23 cellular contexts compared by ENCODE assay signal in the genomic region with DNA sequence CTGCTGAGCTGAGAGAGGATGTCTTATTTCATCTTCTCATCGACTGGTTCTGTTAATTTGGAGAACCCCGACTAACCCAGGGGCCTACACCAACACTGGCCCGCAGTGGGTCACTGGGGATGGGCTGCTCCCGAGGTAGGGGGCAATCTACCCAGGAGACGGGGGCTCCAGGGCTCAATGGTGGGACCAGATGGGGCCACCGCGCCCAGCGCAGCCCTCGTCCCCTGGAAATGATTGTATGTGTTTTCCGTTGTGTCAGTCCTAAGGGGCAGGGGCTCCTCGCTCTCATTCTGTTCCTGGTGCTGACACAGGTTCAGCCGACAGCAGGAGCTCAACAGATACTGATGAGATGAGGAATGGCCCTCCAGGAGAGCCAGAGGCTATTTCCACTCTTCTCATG. TPM values are rescaled to one million over a fixed set of nuclear protein-coding genes. Genes with fewer than 3 reads are reported as not detected.
DNase-seq lines count a peak whose midpoint lies in the region; ATAC-seq and TF ChIP-seq lines count a peak whose summit lies in the region.
"Had no signal": no experiment of that assay in that cellular context is flagged by ENCODE, and none has a peak within 500 bp of the region (broad histone marks: within the 10 kb centered on the region; RNA-seq: fewer than 3 reads in every experiment).

No MANE protein-coding gene starts in this region.

- TF ChIP-seq CTCF in ascending aorta (IDR thresholded peaks at IDR 0.05) (no peak), Caco-2 (IDR thresholded peaks at IDR 0.05; ENCODE audit: insufficient read depth in 1 of 2, low read depth in 1 of 2, low read length in 1 of 2, severe bottlenecking in 1 of 2, unreplicated experiment in 1 of 2) (no peak)

- H3K36me3 ChIP-seq in H7 (replicated peaks; ENCODE audit: control insufficient read depth, insufficient read depth, low read length) (no peaks in the 10 kb centered on the region), ascending aorta (no peaks in the 10 kb centered on the region), muscle layer of colon (ENCODE audit: insufficient read depth, low read length) (peaks cover 5% of the 10 kb centered on the region), subcutaneous abdominal adipose tissue (ENCODE audit: control insufficient read depth in 5 of 5, insufficient read depth in 5 of 5, low read length in 5 of 5) (peaks cover 0 to 8% (median 5%) of the 10 kb centered on the region in 5 donors), Caco-2 (ENCODE audit: control insufficient read depth, insufficient read depth, low read length) (no peaks in the 10 kb centered on the region)
- H3K36me3 ChIP-seq: BLaER1 treated with 17β-estradiol and CSF1 and Interleukin-3, amounts not matched to agents 10 nM and 100 nM; ovary had no signal

- no peak overlapping the region for H3K27ac Mint-ChIP-seq in activated CD8-positive, alpha-beta memory T cell treated with anti-CD3 and anti-CD28 coated beads, Interleukin-2, amount 10 ng/mL, durations not matched to agents 7 days and 5 days
- H3K27ac Mint-ChIP-seq in Caco-2 (ENCODE audit: unreplicated experiment), result no peak overlapping the region
- H3K27ac Mint-ChIP-seq: activated T-cell treated with anti-CD3 and anti-CD28 coated beads, Interleukin-2, amount 50 U/mL, for 72 hours; dendritic cell treated with granulocyte-macrophage colony-stimulating factor and Interleukin-4, amounts not matched to agents 40 ng/mL and 50 ng/mL, for 4 days; natural killer cell had no signal

- H3K9me3 Mint-ChIP-seq in activated CD8-positive, alpha-beta memory T cell treated with anti-CD3 and anti-CD28 coated beads, Interleukin-2, amount 10 ng/mL, durations not matched to agents 7 days and 5 days (ENCODE audit: low read depth), result no peaks in the 10 kb centered on the region
- no peaks in the 10 kb centered on the region for H3K9me3 Mint-ChIP-seq in Caco-2 (ENCODE audit: unreplicated experiment)
- H3K9me3 Mint-ChIP-seq: activated naive CD4-positive, alpha-beta T cell treated with anti-CD3 and anti-CD28 coated beads, Interleukin-2, amount 10 ng/mL, durations not matched to agents 7 days and 5 days; activated T-cell treated with anti-CD3 and anti-CD28 coated beads, Interleukin-2, amount 50 U/mL, for 72 hours; dendritic cell treated with granulocyte-macrophage colony-stimulating factor and Interleukin-4, amounts not matched to agents 40 ng/mL and 50 ng/mL, for 4 days; natural killer cell had no signal

- intact Hi-C loops in ascending aorta (cut with DNase I), result loop anchor here (2.0 to 5.0 kb wide), 2 partner anchors 38 to 45 kb away; no protein-coding TSS in a partner anchor
- intact Hi-C loops in Caco-2 (cut with micrococcal nuclease; ENCODE audit: unreplicated experiment), result no loop called here

- H3K9me3 ChIP-seq in ascending aorta (no peaks in the 10 kb centered on the region), muscle layer of colon (ENCODE audit: low read length) (no peaks in the 10 kb centered on the region), subcutaneous abdominal adipose tissue (ENCODE audit: control insufficient read depth in 5 of 5, low read length in 5 of 5) (no peaks in the 10 kb centered on the region), Caco-2 (no peaks in the 10 kb centered on the region)
- H3K9me3 ChIP-seq: BLaER1 treated with 17β-estradiol and CSF1 and Interleukin-3, amounts not matched to agents 10 nM and 100 nM; ovary had no signal

- no peak for ATAC-seq in HG02840 (IDR thresholded peaks at IDR 0.05; ENCODE audit: low FRiP score, unreplicated experiment)
- ATAC-seq in activated CD8-positive, alpha-beta memory T cell treated with anti-CD3 and anti-CD28 coated beads, Interleukin-2, amount 10 ng/mL, durations not matched to agents 7 days and 5 days, result no peak
- ATAC-seq: activated T-cell treated with anti-CD3 and anti-CD28 coated beads, Interleukin-2, amount 50 U/mL, for 72 hours; left lobe of liver; natural killer cell had no signal

- BruUV-seq in Caco-2 (replicated peaks; lab: Mats Ljungman, UMichigan), result no TSS peak

- H3K27ac ChIP-seq in ascending aorta (peak overlapping the region; percentile 92 to 93), muscle layer of colon (ENCODE audit: low read depth, low read length) (peak overlapping the region; percentile 70), subcutaneous abdominal adipose tissue (ENCODE audit: low read depth, low read length) (peak overlapping the region; percentile 11)
- H3K27ac ChIP-seq: BLaER1 treated with 17β-estradiol and CSF1 and Interleukin-3, amounts not matched to agents 10 nM and 100 nM; ovary had no signal

- H3K27me3 ChIP-seq in H7 (ENCODE audit: control insufficient read depth, insufficient read depth, low read length), result no peaks in the 10 kb centered on the region
- no peaks in the 10 kb centered on the region for H3K27me3 ChIP-seq in ascending aorta
- no peaks in the 10 kb centered on the region for H3K27me3 ChIP-seq in muscle layer of colon (ENCODE audit: control insufficient read depth in 1 of 2, insufficient read depth in 2 of 2, low read length in 2 of 2)
- peaks cover 0 to 2% (median 0%) of the 10 kb centered on the region in 5 donors for H3K27me3 ChIP-seq in subcutaneous abdominal adipose tissue (ENCODE audit: control insufficient read depth in 5 of 5, insufficient read depth in 4 of 5, low read length in 5 of 5)
- H3K27me3 ChIP-seq in Caco-2 (replicated peaks; ENCODE audit: control insufficient read depth, insufficient read depth, low read length), result no peaks in the 10 kb centered on the region
- H3K27me3 ChIP-seq: BLaER1 treated with 17β-estradiol and CSF1 and Interleukin-3, amounts not matched to agents 10 nM and 100 nM; ovary had no signal

- H3K4me3 Mint-ChIP-seq in activated CD8-positive, alpha-beta memory T cell treated with anti-CD3 and anti-CD28 coated beads, Interleukin-2, amount 10 ng/mL, durations not matched to agents 7 days and 5 days, result no peak overlapping the region
- H3K4me3 Mint-ChIP-seq in Caco-2 (ENCODE audit: unreplicated experiment), result no peak overlapping the region
- H3K4me3 Mint-ChIP-seq: activated naive CD4-positive, alpha-beta T cell treated with anti-CD3 and anti-CD28 coated beads, Interleukin-2, amount 10 ng/mL, durations not matched to agents 7 days and 5 days; activated T-cell treated with anti-CD3 and anti-CD28 coated beads, Interleukin-2, amount 50 U/mL, for 72 hours; dendritic cell treated with granulocyte-macrophage colony-stimulating factor and Interleukin-4, amounts not matched to agents 40 ng/mL and 50 ng/mL, for 4 days; natural killer cell had no signal

- no peaks in the 10 kb centered on the region for H3K27me3 Mint-ChIP-seq in activated CD8-positive, alpha-beta memory T cell treated with anti-CD3 and anti-CD28 coated beads, Interleukin-2, amount 10 ng/mL, durations not matched to agents 7 days and 5 days
- H3K27me3 Mint-ChIP-seq in Caco-2 (ENCODE audit: insufficient read depth, unreplicated experiment), result no peaks in the 10 kb centered on the region
- H3K27me3 Mint-ChIP-seq: activated naive CD4-positive, alpha-beta T cell treated with anti-CD3 and anti-CD28 coated beads, Interleukin-2, amount 10 ng/mL, durations not matched to agents 7 days and 5 days had no signal

- H3K4me1 ChIP-seq in ascending aorta (peaks cover 17 to 44% of the 10 kb centered on the region in 2 donors), muscle layer of colon (ENCODE audit: insufficient read depth, low read length) (peaks cover 43% of the 10 kb centered on the region), subcutaneous abdominal adipose tissue (ENCODE audit: control insufficient read depth in 5 of 5, insufficient read depth in 5 of 5, low read length in 5 of 5) (peaks cover 2 to 34% (median 28%) of the 10 kb centered on the region in 5 donors), Caco-2 (peaks cover 23% of the 10 kb centered on the region)

- no peaks in the 10 kb centered on the region for H3K4me1 Mint-ChIP-seq in activated CD8-positive, alpha-beta memory T cell treated with anti-CD3 and anti-CD28 coated beads, Interleukin-2, amount 10 ng/mL, durations not matched to agents 7 days and 5 days
- H3K4me1 Mint-ChIP-seq in Caco-2 (ENCODE audit: low read depth, unreplicated experiment), result peaks cover 6% of the 10 kb centered on the region
- H3K4me1 Mint-ChIP-seq: activated naive CD4-positive, alpha-beta T cell treated with anti-CD3 and anti-CD28 coated beads, Interleukin-2, amount 10 ng/mL, durations not matched to agents 7 days and 5 days; natural killer cell had no signal

- POLR2A ChIA-PET in Caco-2 (lab: Charles Lee), result no interaction called here

- peak; percentile 40 for DNase-seq in H7
- no peak for DNase-seq in ascending aorta (ENCODE audit: low spot score in 2 of 2)
- DNase-seq in DMS153 (lab: John Stamatoyannopoulos, UW), result no peak
- no peak for DNase-seq in activated CD8-positive, alpha-beta memory T cell treated with anti-CD3 and anti-CD28 coated beads, Interleukin-2, amount 10 ng/mL, durations not matched to agents 7 days and 5 days
- no peak for DNase-seq in Caco-2
- DNase-seq: activated CD4-positive, alpha-beta T cell treated with anti-CD3 and anti-CD28 coated beads for 48 hours; activated naive CD4-positive, alpha-beta T cell treated with anti-CD3 and anti-CD28 coated beads, Interleukin-2, amount 10 ng/mL, durations not matched to agents 7 days and 5 days; activated T-cell treated with anti-CD3 and anti-CD28 coated beads, Interleukin-2, amount 50 U/mL, for 72 hours; EL; head of caudate nucleus; natural killer cell; NCI-H1092 treated with DMSO at 0.1 percent for 48 hours; NCI-H1930; NCI-H2227 treated with DMSO at 0.1 percent for 48 hours; ovary; RPMI8226 had no signal

- H3K4me3 ChIP-seq in H7 (ENCODE audit: insufficient read depth, low read depth, low read length) (no peak overlapping the region), ascending aorta (no peak overlapping the region), muscle layer of colon (ENCODE audit: low read depth in 1 of 2, low read length in 2 of 2) (no peak overlapping the region), subcutaneous abdominal adipose tissue (ENCODE audit: low read depth in 1 of 5, low read length in 5 of 5) (no peak overlapping the region), Caco-2 (ENCODE audit: low read depth, low read length) (no peak overlapping the region)
- H3K4me3 ChIP-seq: BLaER1 treated with 17β-estradiol and CSF1 and Interleukin-3, amounts not matched to agents 10 nM and 100 nM; ovary had no signal

- H3K9ac ChIP-seq in muscle layer of colon (ENCODE audit: low read length) (peak overlapping the region; percentile 22), subcutaneous abdominal adipose tissue (ENCODE audit: low read length in 5 of 5) (no peak overlapping the region)
- H3K9ac ChIP-seq: BLaER1 treated with 17β-estradiol and CSF1 and Interleukin-3, amounts not matched to agents 10 nM and 100 nM had no signal

- no peaks in the 10 kb centered on the region for H3K36me3 Mint-ChIP-seq in activated CD8-positive, alpha-beta memory T cell treated with anti-CD3 and anti-CD28 coated beads, Interleukin-2, amount 10 ng/mL, durations not matched to agents 7 days and 5 days
- no peaks in the 10 kb centered on the region for H3K36me3 Mint-ChIP-seq in Caco-2 (ENCODE audit: insufficient read depth, unreplicated experiment)
- H3K36me3 Mint-ChIP-seq: activated naive CD4-positive, alpha-beta T cell treated with anti-CD3 and anti-CD28 coated beads, Interleukin-2, amount 10 ng/mL, durations not matched to agents 7 days and 5 days; natural killer cell had no signal

- CTCF ChIA-PET in activated CD8-positive, alpha-beta memory T cell treated with anti-CD3 and anti-CD28 coated beads, Interleukin-2, amount 10 ng/mL, durations not matched to agents 7 days and 5 days (lab: Charles Lee), result no interaction called here
- CTCF ChIA-PET in Caco-2 (lab: Charles Lee), result no interaction called here

RNA-seq across cellular contexts. Expression of a gene that starts 20.7 kb away (rescaled TPM):
- 7.6 and 9.6 TPM in 2 replicates for total RNA-seq in H7 (2014; rRNA removed; shearing (Covaris generic))
- total RNA-seq in ascending aorta, result 85.1 TPM
- under 1 TPM; 0.52 to 0.61 TPM for total RNA-seq in activated CD8-positive, alpha-beta memory T cell treated with anti-CD3 and anti-CD28 coated beads, Interleukin-2, amount 10 ng/mL, durations not matched to agents 7 days and 5 days
- total RNA-seq in Caco-2 (2022), result 12.7 and 16.2 TPM in 2 replicates
- total RNA-seq: T-helper 2 cell treated with Interferon-gamma antibody and Interleukin-4, amounts not matched to agents 100 ng/mL and 5 ng/mL, for 36 hours had no signal

RNA-seq across cellular contexts. Expression of a gene that starts 50.8 kb away (rescaled TPM):
- 75.6 and 86.8 TPM in 2 replicates for total RNA-seq in H7 (2014; rRNA removed; shearing (Covaris generic))
- total RNA-seq in ascending aorta (455 TPM), Caco-2 (2022) (120 and 130 TPM in 2 replicates)
- 10 to 100 TPM; 66.2 to 66.8 TPM for total RNA-seq in activated CD8-positive, alpha-beta memory T cell treated with anti-CD3 and anti-CD28 coated beads, Interleukin-2, amount 10 ng/mL, durations not matched to agents 7 days and 5 days

RNA-seq across cellular contexts. Expression of a gene that starts 59.6 kb away (rescaled TPM):
- 0.42 TPM in 1 of 2 replicates, not detected in the other for total RNA-seq in H7 (2014; rRNA removed; shearing (Covaris generic))
- total RNA-seq in ascending aorta (not detected), Caco-2 (2022) (0.79 and 0.97 TPM in 2 replicates)
- 1 to 10 TPM in 1 of 2 experiments, under 1 TPM in 1; 0.68 to 1.0 TPM for total RNA-seq in activated CD8-positive, alpha-beta memory T cell treated with anti-CD3 and anti-CD28 coated beads, Interleukin-2, amount 10 ng/mL, durations not matched to agents 7 days and 5 days

Comparison
In these comparisons a context has a peak if more than half of its experiments do, and no peak if none do; other contexts are left out.
1. H3K27ac ChIP-seq: peak in every context shown above with its lines; median percentile 92 in ascending aorta; 70 in muscle layer of colon; 11 in subcutaneous abdominal adipose tissue.